Comparison of ENCODE assay signal across 6 cellular contexts in the genomic region with DNA sequence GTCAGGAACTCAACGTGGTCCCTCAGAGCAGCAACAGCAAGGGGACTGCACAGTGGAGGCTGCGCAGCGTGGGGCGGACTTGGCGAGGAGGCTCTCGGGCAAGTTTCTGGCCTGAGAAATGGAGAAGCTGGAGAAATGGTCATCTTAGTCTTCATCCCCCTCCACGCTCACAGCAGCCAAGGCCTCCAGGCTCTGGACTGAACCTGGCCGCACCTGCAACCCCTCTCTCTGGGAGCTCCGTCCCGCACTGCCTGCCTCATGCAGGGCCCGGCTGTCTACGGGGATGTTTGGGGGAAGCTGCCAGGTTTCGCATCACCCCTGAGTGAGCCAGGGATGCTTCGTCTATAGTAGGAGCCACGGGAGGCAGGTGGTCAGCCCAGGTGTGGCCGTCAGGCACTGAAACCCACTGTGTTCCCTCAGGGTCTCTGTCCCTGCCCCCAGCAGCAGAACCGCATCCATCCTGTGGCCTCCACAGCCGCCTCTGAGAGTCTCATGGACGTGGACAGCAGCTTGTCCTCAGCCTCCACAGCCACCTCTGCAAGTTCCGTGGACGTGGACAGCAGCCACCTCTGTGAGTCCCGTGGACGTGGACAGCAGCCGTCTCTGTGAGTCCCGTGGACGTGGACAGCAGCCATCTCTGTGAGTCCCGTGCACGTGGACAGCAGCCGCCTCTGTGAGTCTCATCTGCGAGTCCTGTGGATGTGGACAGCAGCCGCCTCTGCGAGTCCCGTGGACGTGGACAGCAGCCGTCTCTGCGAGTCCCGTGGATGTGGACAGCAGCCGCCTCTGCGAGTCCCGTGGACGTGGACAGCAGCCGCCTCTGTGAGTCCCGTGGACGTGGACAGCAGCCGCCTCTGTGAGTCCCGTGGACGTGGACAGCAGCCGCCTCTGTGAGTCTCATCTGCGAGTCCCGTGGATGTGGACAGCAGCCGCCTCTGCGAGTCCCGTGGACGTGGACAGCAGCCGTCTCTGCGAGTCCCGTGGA. TPM values are rescaled to one million over a fixed set of nuclear protein-coding genes. Genes with fewer than 3 reads are reported as not detected.
"Had no signal": no experiment of that assay in that cellular context is flagged by ENCODE, and none has a peak within 500 bp of the region (broad histone marks: within the 10 kb centered on the region; RNA-seq: fewer than 3 reads in every experiment).

No MANE protein-coding gene starts in this region.

RNA-seq across cellular contexts. Expression of gene GALNT9, which starts 29.1 kb away (rescaled TPM):
- total RNA-seq: epithelial cell of proximal tubule; foreskin keratinocyte; mesenteric fat pad; naive thymus-derived CD8-positive, alpha-beta T cell; smooth muscle cell; suprapubic skin had no signal
